Comparison of ENCODE assay signal across 9 cellular contexts in genomic region chr14:76768201-76768656, GRCh38. TPM values are rescaled to one million over a fixed set of nuclear protein-coding genes. Genes with fewer than 3 reads are reported as not detected.
DNase-seq lines count a peak whose midpoint lies in the region; ATAC-seq, FAIRE-seq and TF ChIP-seq lines count a peak whose summit lies in the region.
"Had no signal": no experiment of that assay in that cellular context is flagged by ENCODE, and none has a peak within 500 bp of the region (broad histone marks: within the 10 kb centered on the region; RNA-seq: fewer than 3 reads in every experiment).

No MANE protein-coding gene starts in this region.

- peaks cover 25 to 30% of the 10 kb centered on the region in 2 experiments for H3K4me1 ChIP-seq in K562 (replicated peaks in 1 of 2; ENCODE audit: control insufficient read depth in 2 of 2, insufficient read depth in 2 of 2, low read length in 2 of 2)

- no peak for TF ChIP-seq RAD21 in K562 (CRISPR knock-in tag; conservative IDR thresholded peaks at IDR 0.05 in 1 of 2, IDR thresholded peaks at IDR 0.05 in 1 of 2)

- peak; percentile 91 for FAIRE-seq in K562 (lab: Jason Lieb, UNC)
- FAIRE-seq: keratinocyte had no signal

- TF ChIP-seq POLR2A in GM18951 (IDR thresholded peaks at IDR 0.05; ENCODE audit: extremely low read depth, insufficient read depth, insufficient read length) (peak; percentile 21), K562 (conservative IDR thresholded peaks at IDR 0.05) (no peak)

- H3K79me2 ChIP-seq in K562 (ENCODE audit: control insufficient read depth, insufficient read depth, low read length) = no peaks in the 10 kb centered on the region

- no peak overlapping the region for H3K4me3 ChIP-seq in K562

- no peaks in the 10 kb centered on the region for H3K36me3 ChIP-seq in K562 (ENCODE audit: control insufficient read depth, insufficient read depth, low read length)

- H3K27ac Mint-ChIP-seq in T-helper 2 cell treated with Interferon-gamma antibody and Interleukin-4, amounts not matched to agents 5 μg/mL and 100 μg/mL, for 36 hours = peak overlapping the region; percentile 79

- CTCF ChIA-PET in K562 (lab: Yijun Ruan, JAX; ENCODE audit: low intra/inter-chr PET ratio) = no interaction called here

- POLR2A ChIA-PET in K562 (lab: Yijun Ruan, JAX) = no interaction called here

- 0% methylated on average over 4 of the region's 11 CpGs for WGBS in K562 (ENCODE audit: insufficient coverage, low coverage, missing lambda C conversion rate)

- BruUV-seq in K562 (replicated peaks; lab: Mats Ljungman, UMichigan) = no TSS peak

- H3K9me3 Mint-ChIP-seq in T-helper 2 cell treated with Interferon-gamma antibody and Interleukin-4, amounts not matched to agents 5 μg/mL and 100 μg/mL, for 36 hours = no peaks in the 10 kb centered on the region

- TF ChIP-seq CTCF in K562 (IDR thresholded peaks at IDR 0.05 in 2 of 3, conservative IDR thresholded peaks at IDR 0.05 in 1 of 3; ENCODE audit: insufficient read depth in 2 of 3, low read depth in 1 of 3, low read length in 3 of 3) = no peak

- no peaks in the 10 kb centered on the region for H3K9me3 ChIP-seq in K562 (replicated peaks; ENCODE audit: control insufficient read depth, insufficient read depth, low read depth, low read length)

- DNase-seq in T-helper 2 cell treated with Interferon-gamma antibody and Interleukin-4, amounts not matched to agents 5 μg/mL and 100 μg/mL, for 36 hours (ENCODE audit: low spot score) = peak; percentile 77
- peak; percentile 57 to 75 (median 64) for DNase-seq in K562 (ENCODE audit: extremely low read depth in 1 of 4, low spot score in 3 of 4)
- peak; percentile 87 for DNase-seq in medulla oblongata (ENCODE audit: extremely low spot score)
- peak; percentile 20 for DNase-seq in stimulated activated CD8-positive, alpha-beta memory T cell treated with anti-CD3 and anti-CD28 coated beads, Interleukin-7, amount 100 ng/mL, for 24 hours (ENCODE audit: low read depth)
- no peak for DNase-seq in NCI-H1694 (lab: John Stamatoyannopoulos, UW)
- no peak for DNase-seq in inferior parietal cortex (ENCODE audit: extremely low spot score)

- intact Hi-C loops in K562 (cut with micrococcal nuclease) = no loop called here

- H3K27me3 ChIP-seq in K562 (ENCODE audit: control insufficient read depth in 2 of 2, insufficient read depth in 2 of 2, low read length in 2 of 2) = no peaks in the 10 kb centered on the region

- ATAC-seq in HG03103 (IDR thresholded peaks at IDR 0.05; ENCODE audit: low read depth, unreplicated experiment) (peak; percentile 92), K562 (peak; percentile 75)

- no peak overlapping the region; a peak in 1 of 4 replicates for H3K9ac ChIP-seq in K562 (ENCODE audit: insufficient read depth in 1 of 2, low read depth in 2 of 2, low read length in 2 of 2)

- peak overlapping the region; percentile 48 for H3K4me3 Mint-ChIP-seq in T-helper 2 cell treated with Interferon-gamma antibody and Interleukin-4, amounts not matched to agents 5 μg/mL and 100 μg/mL, for 36 hours

- peaks cover 19% of the 10 kb centered on the region for H3K4me1 Mint-ChIP-seq in T-helper 2 cell treated with Interferon-gamma antibody and Interleukin-4, amounts not matched to agents 5 μg/mL and 100 μg/mL, for 36 hours (ENCODE audit: low read depth)

- H3K27ac ChIP-seq in K562 (ENCODE audit: extremely low read depth, low read depth, low read length) = no peak overlapping the region

- in situ Hi-C loops in GM18951 (cut with MboI; ENCODE audit: low sequenced_read_pairs, unreplicated experiment) = no loop called here
- in situ Hi-C loops in K562 (cut with MboI) = no loop called here

- no peak overlapping the region; the same call in 1 of the 2 replicates for H3K4me2 ChIP-seq in K562 (ENCODE audit: insufficient read depth, low read length)

- no peaks in the 10 kb centered on the region for H4K20me1 ChIP-seq in K562 (replicated peaks; ENCODE audit: control insufficient read depth, insufficient read depth, low read length)

- H3K27me3 Mint-ChIP-seq in T-helper 2 cell treated with Interferon-gamma antibody and Interleukin-4, amounts not matched to agents 5 μg/mL and 100 μg/mL, for 36 hours (ENCODE audit: low read depth) = peaks cover 16% of the 10 kb centered on the region

- H2AFZ ChIP-seq in K562 (ENCODE audit: low read depth, low read length) = peak overlapping the region; percentile 51; the same call in 1 of the 2 replicates

- H3K9me1 ChIP-seq in K562 (ENCODE audit: control insufficient read depth, insufficient read depth, low read length) = no peaks in the 10 kb centered on the region

- H3K36me3 Mint-ChIP-seq in T-helper 2 cell treated with Interferon-gamma antibody and Interleukin-4, amounts not matched to agents 5 μg/mL and 100 μg/mL, for 36 hours (ENCODE audit: low read depth) = no peaks in the 10 kb centered on the region

- peak; percentile 15; the same call in 1 of the 2 replicates for TF ChIP-seq EP300 in K562 (IDR thresholded peaks at IDR 0.05; ENCODE audit: low read length)

TF ChIP-seq in K562, 482 proteins besides CTCF, POLR2A, EP300 and RAD21 (continues in another document):
- TF ChIP-seq, protein P1, sequence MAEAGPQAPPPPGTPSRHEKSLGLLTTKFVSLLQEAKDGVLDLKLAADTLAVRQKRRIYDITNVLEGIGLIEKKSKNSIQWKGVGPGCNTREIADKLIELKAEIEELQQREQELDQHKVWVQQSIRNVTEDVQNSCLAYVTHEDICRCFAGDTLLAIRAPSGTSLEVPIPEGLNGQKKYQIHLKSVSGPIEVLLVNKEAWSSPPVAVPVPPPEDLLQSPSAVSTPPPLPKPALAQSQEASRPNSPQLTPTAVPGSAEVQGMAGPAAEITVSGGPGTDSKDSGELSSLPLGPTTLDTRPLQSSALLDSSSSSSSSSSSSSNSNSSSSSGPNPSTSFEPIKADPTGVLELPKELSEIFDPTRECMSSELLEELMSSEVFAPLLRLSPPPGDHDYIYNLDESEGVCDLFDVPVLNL (CRISPR knock-in tag; IDR thresholded peaks at IDR 0.05; ENCODE audit: low read depth) = no peak
- TF ChIP-seq ZNF124 (CRISPR knock-in tag; IDR thresholded peaks at IDR 0.05) = no peak
- TF ChIP-seq CBFA2T3 (IDR thresholded peaks at IDR 0.05) = peak; percentile 70

RNA-seq across cellular contexts. Expression of gene VASH1, which starts 7.0 kb away (rescaled TPM):
- total RNA-seq in K562 (2011; cell fraction: chromatin; rRNA removed; ENCODE audit: low replicate concordance) = 0.30 and 0.46 TPM in 2 replicates
- total RNA-seq in K562 (2011; cell fraction: nucleolus; rRNA removed) = 0.67 TPM in 1 of 2 replicates, not detected in the other
- 0.07 and 0.15 TPM in 2 replicates for total RNA-seq in K562 (2011; cell fraction: nucleoplasm; rRNA removed)
- 0.05 and 0.16 TPM in 2 replicates for total RNA-seq in K562 (2014; rRNA removed)
- 0.11 and 0.22 TPM in 2 replicates for total RNA-seq in K562 (2014; rRNA removed; fragmentation: Illumina TruSeq; extraction: Trizol)
- total RNA-seq in K562 (2015; rRNA removed; fragmentation: Illumina TruSeq; extraction: Trizol) = 0.11 and 0.25 TPM in 2 replicates
- total RNA-seq in K562 (2021) = 0.16 and 0.27 TPM in 2 replicates
- 0.15 and 0.43 TPM in 2 replicates for polyA plus RNA-seq in K562 (2011; rRNA removed)
- polyA plus RNA-seq in K562 (2011; cell fraction: cytosol; rRNA removed) = 0.18 and 0.55 TPM in 2 replicates
- 0.74 and 1.3 TPM in 2 replicates for polyA plus RNA-seq in K562 (2011; cell fraction: nucleus; rRNA removed)
- 0.46 and 0.48 TPM in 2 replicates for polyA plus RNA-seq in K562 (2012)
- polyA plus RNA-seq in K562 (2014; fragmentation: Illumina TruSeq; extraction: Trizol) = 0.03 and 0.11 TPM in 2 replicates
- under 1 TPM in 1 of 2 experiments, not detected in 1; 0.01 TPM for polyA plus RNA-seq in K562 (2014; fragmentation: Nextera tagmentation; extraction: Ambion mirVana)
- polyA plus RNA-seq in K562 (2014; rRNA removed) = 0.16 and 0.49 TPM in 2 replicates
- 0.24 and 0.46 TPM in 2 replicates for polyA minus RNA-seq in K562 (2011; rRNA and poly(A)+ RNA removed)
- polyA minus RNA-seq in K562 (2011; cell fraction: cytosol; rRNA and poly(A)+ RNA removed) = 0.73 and 0.76 TPM in 2 replicates
- 0.33 and 0.40 TPM in 2 replicates for polyA minus RNA-seq in K562 (2011; cell fraction: nucleus; rRNA and poly(A)+ RNA removed)

RNA-seq across cellular contexts. Expression of gene ANGEL1, which starts 44.5 kb away (rescaled TPM):
- total RNA-seq in K562 (2011; cell fraction: chromatin; rRNA removed; ENCODE audit: low replicate concordance) = 59.6 and 73.4 TPM in 2 replicates
- 47.6 and 52.5 TPM in 2 replicates for total RNA-seq in K562 (2011; cell fraction: nucleolus; rRNA removed)
- 56.4 and 62.1 TPM in 2 replicates for total RNA-seq in K562 (2011; cell fraction: nucleoplasm; rRNA removed)
- total RNA-seq in K562 (2014; rRNA removed) (5.2 and 6.7 TPM in 2 replicates), K562 (2014; rRNA removed; fragmentation: Illumina TruSeq; extraction: Trizol) (7.2 and 7.3 TPM in 2 replicates), K562 (2015; rRNA removed; fragmentation: Illumina TruSeq; extraction: Trizol) (6.1 and 6.3 TPM in 2 replicates), K562 (2021) (13.0 and 13.7 TPM in 2 replicates)
- polyA plus RNA-seq in K562 (2011; rRNA removed) (22.2 and 22.8 TPM in 2 replicates), K562 (2014; fragmentation: Illumina TruSeq; extraction: Trizol) (10.8 and 12.0 TPM in 2 replicates), K562 (2014; fragmentation: Nextera tagmentation; extraction: Ambion mirVana) (1 to 10 TPM; 2.1 to 3.2 TPM), K562 (2014; rRNA removed) (9.8 and 15.0 TPM in 2 replicates)
- polyA plus RNA-seq in K562 (2011; cell fraction: cytosol; rRNA removed) = 23.9 and 26.3 TPM in 2 replicates
- 35.0 and 39.9 TPM in 2 replicates for polyA plus RNA-seq in K562 (2011; cell fraction: nucleus; rRNA removed)
- polyA plus RNA-seq in K562 (2012) = 6.7 and 7.5 TPM in 2 replicates
- polyA minus RNA-seq in K562 (2011; rRNA and poly(A)+ RNA removed) = 20.3 and 23.9 TPM in 2 replicates
- polyA minus RNA-seq in K562 (2011; cell fraction: cytosol; rRNA and poly(A)+ RNA removed) = 8.4 and 14.6 TPM in 2 replicates
- polyA minus RNA-seq in K562 (2011; cell fraction: nucleus; rRNA and poly(A)+ RNA removed) = 18.8 and 22.4 TPM in 2 replicates

RNA-seq across cellular contexts. Expression of gene LRRC74A, which starts 58.0 kb away (rescaled TPM):
- not detected in 2 replicates for total RNA-seq in K562 (2011; cell fraction: chromatin; rRNA removed; ENCODE audit: low replicate concordance)
- total RNA-seq in K562 (2011; cell fraction: nucleolus; rRNA removed) = not detected in 2 replicates
- total RNA-seq in K562 (2011; cell fraction: nucleoplasm; rRNA removed) = not detected in 2 replicates
- not detected in 2 replicates for total RNA-seq in K562 (2014; rRNA removed)
- total RNA-seq in K562 (2014; rRNA removed; fragmentation: Illumina TruSeq; extraction: Trizol) = not detected in 2 replicates
- not detected in 2 replicates for total RNA-seq in K562 (2015; rRNA removed; fragmentation: Illumina TruSeq; extraction: Trizol)
- total RNA-seq in K562 (2021) = not detected in 2 replicates
- polyA plus RNA-seq in K562 (2011; rRNA removed) = not detected in 2 replicates
- not detected in 2 replicates for polyA plus RNA-seq in K562 (2011; cell fraction: cytosol; rRNA removed)
- polyA plus RNA-seq in K562 (2011; cell fraction: nucleus; rRNA removed) = not detected in 2 replicates
- polyA plus RNA-seq in K562 (2012) = not detected in 2 replicates
- not detected in 2 replicates for polyA plus RNA-seq in K562 (2014; fragmentation: Illumina TruSeq; extraction: Trizol)
- polyA plus RNA-seq in K562 (2014; fragmentation: Nextera tagmentation; extraction: Ambion mirVana) = not detected
- polyA plus RNA-seq in K562 (2014; rRNA removed) = not detected in 2 replicates
- not detected in 2 replicates for polyA minus RNA-seq in K562 (2011; rRNA and poly(A)+ RNA removed)
- polyA minus RNA-seq in K562 (2011; cell fraction: cytosol; rRNA and poly(A)+ RNA removed) = not detected in 2 replicates
- polyA minus RNA-seq in K562 (2011; cell fraction: nucleus; rRNA and poly(A)+ RNA removed) = not detected in 2 replicates
- polyA plus RNA-seq: keratinocyte had no signal

Comparison
In these comparisons a context has a peak if more than half of its experiments do, and no peak if none do; other contexts are left out.
1. DNase-seq: peak in T-helper 2 cell treated with Interferon-gamma antibody and Interleukin-4, amounts not matched to agents 5 μg/mL and 100 μg/mL, for 36 hours (single experiment), K562 (4 of 4), medulla oblongata (single experiment) and stimulated activated CD8-positive, alpha-beta memory T cell treated with anti-CD3 and anti-CD28 coated beads, Interleukin-7, amount 100 ng/mL, for 24 hours (single experiment); none in NCI-H1694 (single experiment) and inferior parietal cortex (single experiment).